In the genomic region with DNA sequence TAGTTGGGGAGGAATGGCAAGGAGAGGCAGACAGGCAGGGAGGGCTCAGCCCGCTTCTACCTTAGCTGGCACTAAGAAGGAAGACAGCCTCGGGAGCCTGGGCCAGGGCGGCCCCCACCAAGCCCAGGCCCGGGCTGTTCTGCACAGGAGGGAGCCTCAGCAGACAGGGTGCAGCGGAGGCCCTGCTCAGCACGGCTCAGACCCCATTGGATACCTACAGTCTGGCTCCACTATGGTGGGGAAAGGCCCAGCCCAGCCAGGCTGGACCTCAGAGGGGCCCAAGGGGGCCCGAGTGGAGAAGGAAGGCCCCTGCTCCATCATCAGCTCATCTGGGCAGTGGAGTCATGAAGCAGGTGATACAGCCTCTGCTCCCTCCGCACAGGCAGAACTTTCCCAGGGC, we compare ENCODE assay signal across 14 cellular contexts.
DNase-seq lines count a peak whose midpoint lies in the region; ATAC-seq and TF ChIP-seq lines count a peak whose summit lies in the region.
"Had no signal": no experiment of that assay in that cellular context is flagged by ENCODE, and none has a peak within 500 bp of the region (broad histone marks: within the 10 kb centered on the region; RNA-seq: fewer than 3 reads in every experiment).

No MANE protein-coding gene starts in this region.

- H4K8ac ChIP-seq in neuronal stem cell (ENCODE audit: low read depth, low read length) = no peak overlapping the region

- H3K27ac ChIP-seq in VCaP (peak overlapping the region; percentile 80), neuronal stem cell (replicated peaks; ENCODE audit: low read length) (no peak overlapping the region)
- H3K27ac ChIP-seq in CD8-positive, alpha-beta memory T cell (ENCODE audit: low read depth, low read length) = no peak overlapping the region

- no peak overlapping the region for H4K91ac ChIP-seq in neuronal stem cell (ENCODE audit: low read depth, low read length, poor library complexity)

- no peak for DNase-seq in stimulated activated naive CD8-positive, alpha-beta T cell treated with anti-CD3 and anti-CD28 coated beads, Interleukin-15, Interleukin-2, amounts not matched to agents 100 U/mL and 50 U/mL, for 24 hours
- DNase-seq in stimulated activated naive CD8-positive, alpha-beta T cell treated with anti-CD3 and anti-CD28 coated beads, Interleukin-15, amount 100 ng/mL, for 72 hours = no peak
- no peak for DNase-seq in neuronal stem cell (ENCODE audit: low spot score)
- no peak for DNase-seq in CD8-positive, alpha-beta memory T cell
- no peak for DNase-seq in NCI-H1417 (lab: John Stamatoyannopoulos, UW)
- DNase-seq: 8988T; C1 segment of cervical spinal cord; CD4-positive, CD25-positive, alpha-beta regulatory T cell; DMS153; GDM1 had no signal

- peak overlapping the region; percentile 41 for H3K4ac ChIP-seq in neuronal stem cell (ENCODE audit: low read length)

- peaks cover 40% of the 10 kb centered on the region for H3K27me3 Mint-ChIP-seq in stimulated activated naive CD8-positive, alpha-beta T cell treated with anti-CD3 and anti-CD28 coated beads, Interleukin-15, amount 100 ng/mL, for 72 hours
- H3K27me3 Mint-ChIP-seq in CD8-positive, alpha-beta memory T cell = peaks cover 14 to 43% of the 10 kb centered on the region in 2 donors

- H3K4me3 ChIP-seq in neuronal stem cell (ENCODE audit: low read length in 2 of 2) = peak overlapping the region in 1 of 2 donors; percentile 34
- H3K4me3 ChIP-seq in CD8-positive, alpha-beta memory T cell (ENCODE audit: low read length) = no peak overlapping the region
- H3K4me3 ChIP-seq: HAP-1 had no signal

- TF ChIP-seq CTCF in VCaP (conservative IDR thresholded peaks at IDR 0.05) = no peak

- H3K4me1 ChIP-seq in neuronal stem cell (ENCODE audit: control insufficient read depth in 2 of 2, insufficient read depth in 1 of 2, low read depth in 1 of 2, low read length in 2 of 2) = peaks cover 0 to 3% of the 10 kb centered on the region in 2 donors
- no peaks in the 10 kb centered on the region for H3K4me1 ChIP-seq in CD8-positive, alpha-beta memory T cell (ENCODE audit: insufficient read depth, low read length)
- H3K4me1 ChIP-seq: HAP-1 had no signal

- no peak overlapping the region for H2AFZ ChIP-seq in neuronal stem cell (ENCODE audit: low read length)

- peak overlapping the region; percentile 22 for H3K18ac ChIP-seq in neuronal stem cell (ENCODE audit: low read length)

- H2AK5ac ChIP-seq in neuronal stem cell (ENCODE audit: low read depth, low read length) = no peak overlapping the region

- POLR2A ChIA-PET in CD8-positive, alpha-beta memory T cell (lab: Charles Lee) = no interaction called here

- no peaks in the 10 kb centered on the region for H3K36me3 ChIP-seq in neuronal stem cell (replicated peaks in 1 of 2; ENCODE audit: control insufficient read depth in 2 of 2, insufficient read depth in 2 of 2, low read length in 2 of 2)
- no peaks in the 10 kb centered on the region for H3K36me3 ChIP-seq in CD8-positive, alpha-beta memory T cell (ENCODE audit: insufficient read depth, low read length)
- H3K36me3 ChIP-seq: HAP-1 had no signal

- H2BK120ac ChIP-seq in neuronal stem cell (ENCODE audit: low read depth, low read length) = no peak overlapping the region

- no peak overlapping the region for H2BK5ac ChIP-seq in neuronal stem cell (ENCODE audit: low read length)

- peak; percentile 11 for ATAC-seq in stimulated activated naive CD8-positive, alpha-beta T cell treated with anti-CD3 and anti-CD28 coated beads, Interleukin-15, Interleukin-2, amounts not matched to agents 100 U/mL and 50 U/mL, for 24 hours
- no peak for ATAC-seq in stimulated activated naive CD8-positive, alpha-beta T cell treated with anti-CD3 and anti-CD28 coated beads, Interleukin-15, amount 100 ng/mL, for 72 hours
- ATAC-seq in GM21423 (IDR thresholded peaks at IDR 0.05; ENCODE audit: unreplicated experiment) = no peak

- H2BK15ac ChIP-seq in neuronal stem cell (ENCODE audit: low read length) = no peak overlapping the region

- H3K4me3 Mint-ChIP-seq in stimulated activated naive CD8-positive, alpha-beta T cell treated with anti-CD3 and anti-CD28 coated beads, Interleukin-15, amount 100 ng/mL, for 72 hours = no peak overlapping the region
- no peak overlapping the region for H3K4me3 Mint-ChIP-seq in CD8-positive, alpha-beta memory T cell
- H3K4me3 Mint-ChIP-seq: B cell; CD4-positive, CD25-positive, alpha-beta regulatory T cell had no signal

- peaks cover 3% of the 10 kb centered on the region for H3K79me1 ChIP-seq in neuronal stem cell (ENCODE audit: low read depth, low read length)

- no CpG with 5 or more reads among the region's 8 CpGs for WGBS in neuronal stem cell (ENCODE audit: extremely low coverage in 2 of 2, insufficient read length in 2 of 2, insufficient replicate concordance in 1 of 2), 2 donors

- H3K9me3 Mint-ChIP-seq in stimulated activated naive CD8-positive, alpha-beta T cell treated with anti-CD3 and anti-CD28 coated beads, Interleukin-15, amount 100 ng/mL, for 72 hours = no peaks in the 10 kb centered on the region
- peaks cover 0 to 1% (median 0%) of the 10 kb centered on the region in 5 donors for H3K9me3 Mint-ChIP-seq in CD8-positive, alpha-beta memory T cell
- H3K9me3 Mint-ChIP-seq: CD4-positive, CD25-positive, alpha-beta regulatory T cell had no signal

- H3K36me3 Mint-ChIP-seq in CD8-positive, alpha-beta memory T cell = no peaks in the 10 kb centered on the region
- H3K36me3 Mint-ChIP-seq: CD4-positive, CD25-positive, alpha-beta regulatory T cell had no signal

- H3K14ac ChIP-seq in neuronal stem cell (ENCODE audit: low read length) = no peak overlapping the region

- peaks cover 0 to 39% (median 0%) of the 10 kb centered on the region in 3 experiments for H3K27me3 ChIP-seq in neuronal stem cell (ENCODE audit: control insufficient read depth in 3 of 3, insufficient read depth in 3 of 3, low read depth in 1 of 3, low read length in 3 of 3)
- no peaks in the 10 kb centered on the region for H3K27me3 ChIP-seq in CD8-positive, alpha-beta memory T cell (ENCODE audit: insufficient read depth, low read length, poor library complexity, severe bottlenecking)

- no peak overlapping the region for H3K27ac Mint-ChIP-seq in stimulated activated naive CD8-positive, alpha-beta T cell treated with anti-CD3 and anti-CD28 coated beads, Interleukin-15, amount 100 ng/mL, for 72 hours
- H3K27ac Mint-ChIP-seq in CD8-positive, alpha-beta memory T cell = no peak overlapping the region
- H3K27ac Mint-ChIP-seq: B cell; CD4-positive, CD25-positive, alpha-beta regulatory T cell had no signal

- CTCF ChIA-PET in CD8-positive, alpha-beta memory T cell (lab: Charles Lee) = no interaction called here

- H3K23ac ChIP-seq in neuronal stem cell (ENCODE audit: low read depth, low read length, poor library complexity) = no peak overlapping the region

- H3K9ac ChIP-seq in neuronal stem cell (ENCODE audit: low read depth, low read length, poor library complexity) = peak overlapping the region; percentile 63

- no peak overlapping the region for H3K4me2 ChIP-seq in neuronal stem cell (ENCODE audit: insufficient read depth, low read length, poor library complexity, severe bottlenecking)

- H3K9me3 ChIP-seq in neuronal stem cell (replicated peaks in 1 of 2; ENCODE audit: control insufficient read depth in 2 of 2, insufficient read depth in 1 of 2, low read depth in 1 of 2, low read length in 2 of 2) = no peaks in the 10 kb centered on the region
- H3K9me3 ChIP-seq in CD8-positive, alpha-beta memory T cell (ENCODE audit: low read length) = no peaks in the 10 kb centered on the region
- H3K9me3 ChIP-seq: HAP-1 had no signal

- no peaks in the 10 kb centered on the region for H3K4me1 Mint-ChIP-seq in stimulated activated naive CD8-positive, alpha-beta T cell treated with anti-CD3 and anti-CD28 coated beads, Interleukin-15, amount 100 ng/mL, for 72 hours
- no peaks in the 10 kb centered on the region for H3K4me1 Mint-ChIP-seq in CD8-positive, alpha-beta memory T cell
- H3K4me1 Mint-ChIP-seq: B cell; CD4-positive, CD25-positive, alpha-beta regulatory T cell had no signal

- no peak overlapping the region for H2BK12ac ChIP-seq in neuronal stem cell (ENCODE audit: low read length)
